In the genomic region with DNA sequence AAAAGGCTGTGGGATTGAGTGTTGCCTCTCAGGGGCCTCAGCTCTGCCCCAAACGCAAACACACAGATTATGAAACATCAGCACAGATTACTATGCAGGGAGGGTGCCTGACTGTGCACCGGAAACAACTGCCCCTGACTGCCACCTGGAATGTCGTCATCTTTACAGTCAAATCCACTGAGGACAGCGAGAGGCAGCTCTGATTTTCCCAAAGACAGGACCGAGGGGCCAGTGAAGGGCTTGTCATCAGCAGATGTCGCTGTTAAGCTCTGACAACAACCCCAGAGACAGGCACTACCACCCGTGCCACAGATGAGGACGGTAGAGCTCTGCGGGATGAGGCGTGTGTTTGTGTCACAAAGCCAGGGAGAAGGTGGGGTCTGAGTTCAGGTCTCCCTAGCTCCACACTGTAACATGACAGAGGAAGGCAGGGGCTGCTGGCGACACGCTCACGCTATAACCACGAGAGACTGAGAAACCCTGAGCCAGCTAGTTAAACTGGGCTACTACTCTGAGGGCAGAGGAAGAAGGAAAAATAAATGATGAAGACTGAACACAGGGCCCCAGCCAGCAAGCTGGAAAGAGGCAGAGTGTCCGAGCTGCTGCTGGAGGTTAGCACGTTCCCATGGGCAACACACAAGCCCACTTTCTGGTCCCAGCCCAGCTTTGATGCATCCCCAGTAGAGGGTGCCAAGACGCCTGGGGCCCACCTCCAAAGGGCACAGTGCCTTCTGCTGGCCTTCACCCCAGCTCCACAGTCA, we compare ENCODE assay signal across 9 cellular contexts. TPM values are rescaled to one million over a fixed set of nuclear protein-coding genes. Genes with fewer than 3 reads are reported as not detected.
DNase-seq lines count a peak whose midpoint lies in the region; TF ChIP-seq lines count a peak whose summit lies in the region.
"Had no signal": no experiment of that assay in that cellular context is flagged by ENCODE, and none has a peak within 500 bp of the region (broad histone marks: within the 10 kb centered on the region; RNA-seq: fewer than 3 reads in every experiment).

No MANE protein-coding gene starts in this region.

- peaks cover 3% of the 10 kb centered on the region for H3K36me3 Mint-ChIP-seq in osteocyte (ENCODE audit: unreplicated experiment)
- H3K36me3 Mint-ChIP-seq: naive B cell had no signal

- no peaks in the 10 kb centered on the region for H3K9me3 Mint-ChIP-seq in osteocyte (ENCODE audit: unreplicated experiment)
- H3K9me3 Mint-ChIP-seq: naive B cell had no signal

- H3K4me1 ChIP-seq in DOHH2 (ENCODE audit: control insufficient read depth, low read length) = no peaks in the 10 kb centered on the region
- no peaks in the 10 kb centered on the region for H3K4me1 ChIP-seq in uterus

- H3K4me3 ChIP-seq in DOHH2 (ENCODE audit: low read length) (no peak overlapping the region), uterus (no peak overlapping the region)

- no peak overlapping the region for H3K27ac ChIP-seq in DOHH2 (ENCODE audit: low read depth, low read length)
- H3K27ac ChIP-seq in uterus = no peak overlapping the region

- no peaks in the 10 kb centered on the region for H3K9me2 ChIP-seq in DOHH2 (replicated peaks; ENCODE audit: control insufficient read depth, low read length)

- H3K27me3 ChIP-seq in DOHH2 (ENCODE audit: control insufficient read depth, low read length) (peaks cover 11% of the 10 kb centered on the region; the same call in 1 of the 2 replicates), uterus (no peaks in the 10 kb centered on the region)

- H3K9me3 ChIP-seq in DOHH2 (ENCODE audit: control insufficient read depth, insufficient read depth, low read length) (no peaks in the 10 kb centered on the region), uterus (no peaks in the 10 kb centered on the region)

- no peaks in the 10 kb centered on the region for H3F3A ChIP-seq in DOHH2 (ENCODE audit: control insufficient read depth, insufficient read depth)

- no peak overlapping the region for H3K4me3 Mint-ChIP-seq in osteocyte (ENCODE audit: unreplicated experiment)

- H4K20me1 ChIP-seq in DOHH2 (ENCODE audit: control insufficient read depth, insufficient read depth, low read depth, low read length) = no peaks in the 10 kb centered on the region

- H3K36me3 ChIP-seq in DOHH2 (ENCODE audit: control insufficient read depth, low read length) (no peaks in the 10 kb centered on the region), uterus (no peaks in the 10 kb centered on the region)

- TF ChIP-seq CTCF in DOHH2 (IDR thresholded peaks at IDR 0.05; ENCODE audit: low read depth, low read length, poor library complexity, severe bottlenecking) (peak; percentile 22), osteocyte (IDR thresholded peaks at IDR 0.05) (peak; percentile 42), uterus (IDR thresholded peaks at IDR 0.05) (no peak)

- no peak for TF ChIP-seq POLR2A in uterus (IDR thresholded peaks at IDR 0.05)

- no peak overlapping the region for H3K27ac Mint-ChIP-seq in osteocyte (ENCODE audit: unreplicated experiment)

- no peaks in the 10 kb centered on the region for H3K27me3 Mint-ChIP-seq in osteocyte (ENCODE audit: unreplicated experiment)

- DNase-seq in NCI-H1092 (lab: John Stamatoyannopoulos, UW) (peak; percentile 43), dermis blood vessel endothelial cell (peak; percentile 45), osteocyte (ENCODE audit: extremely low spot score, unreplicated experiment) (no peak), NCI-H1436 (lab: John Stamatoyannopoulos, UW) (no peak), NCI-H2171 treated with DMSO at 0.1 percent for 48 hours (lab: John Stamatoyannopoulos, UW) (no peak), uterus (no peak), foreskin melanocyte (no peak)
- DNase-seq: naive B cell had no signal

- H3K4me2 ChIP-seq in DOHH2 (ENCODE audit: low read length) = no peak overlapping the region

- no peaks in the 10 kb centered on the region for H3K79me2 ChIP-seq in DOHH2 (ENCODE audit: control insufficient read depth, low read length)

- peaks cover 57% of the 10 kb centered on the region for H3K4me1 Mint-ChIP-seq in osteocyte (ENCODE audit: unreplicated experiment)
- H3K4me1 Mint-ChIP-seq: naive B cell had no signal

- intact Hi-C loops in uterus (cut with DNase I; ENCODE audit: low total_unique reads) = no loop called here

RNA-seq across cellular contexts. Expression of gene PARD6G, which starts 47.0 kb away (rescaled TPM):
- 25.4 and 60.2 TPM in 2 replicates for total RNA-seq in dermis blood vessel endothelial cell
- 16.5 and 18.9 TPM in 2 replicates for total RNA-seq in osteocyte
- 10 to 100 TPM in 3 of 4 donors, 1 to 10 TPM in 1; 4.6 to 15.9 (median 11.9) TPM for total RNA-seq in uterus

Comparison
In these comparisons a context has a peak if more than half of its experiments do, and no peak if none do; other contexts are left out.
1. CTCF ChIP-seq: peak in DOHH2 (single experiment) and osteocyte (single experiment); none in uterus (0 of 4).
2. DNase-seq: peak in NCI-H1092 (single experiment) and dermis blood vessel endothelial cell (single experiment); none in osteocyte (single experiment), NCI-H1436 (single experiment), NCI-H2171 treated with DMSO at 0.1 percent for 48 hours (single experiment), uterus (0 of 2) and foreskin melanocyte (single experiment).